Comparison of ENCODE assay signal across 10 cellular contexts in genomic region chr11:36131719-36132349, GRCh38.
DNase-seq lines count a peak whose midpoint lies in the region; FAIRE-seq and TF ChIP-seq lines count a peak whose summit lies in the region.
"Had no signal": no experiment of that assay in that cellular context is flagged by ENCODE, and none has a peak within 500 bp of the region (broad histone marks: within the 10 kb centered on the region; RNA-seq: fewer than 3 reads in every experiment).

No MANE protein-coding gene starts in this region.

- TF ChIP-seq POLR2A in breast epithelium (IDR thresholded peaks at IDR 0.05) = no peak

- peaks cover 7% of the 10 kb centered on the region for H3K36me3 Mint-ChIP-seq in type B pancreatic cell
- H3K36me3 Mint-ChIP-seq: T-cell had no signal

- no peaks in the 10 kb centered on the region for H3K9me3 Mint-ChIP-seq in type B pancreatic cell
- H3K9me3 Mint-ChIP-seq: T-cell had no signal

- H3K27ac Mint-ChIP-seq in type B pancreatic cell = no peak overlapping the region
- H3K27ac Mint-ChIP-seq: T-cell had no signal

- peak; percentile 86 for FAIRE-seq in keratinocyte (lab: Jason Lieb, UNC)

- H3K4me3 Mint-ChIP-seq in type B pancreatic cell = no peak overlapping the region
- H3K4me3 Mint-ChIP-seq: T-cell had no signal

- no peak overlapping the region for H3K4me3 ChIP-seq in breast epithelium
- no peak overlapping the region for H3K4me3 ChIP-seq in keratinocyte (ENCODE audit: control insufficient read depth in 2 of 3, extremely low read depth in 1 of 3, insufficient read depth in 2 of 3, low read depth in 1 of 3, low read length in 3 of 3)

- intact Hi-C loops in breast epithelium (cut with DNase I; ENCODE audit: low total_unique reads) = no loop called here

- no peaks in the 10 kb centered on the region for H3K36me3 ChIP-seq in breast epithelium
- no peaks in the 10 kb centered on the region for H3K36me3 ChIP-seq in keratinocyte (ENCODE audit: control insufficient read depth in 2 of 2, extremely low read depth in 1 of 2, insufficient read depth in 2 of 2, low read length in 2 of 2)
- H3K36me3 ChIP-seq: neutrophil had no signal

- H3K4me1 ChIP-seq in breast epithelium (no peaks in the 10 kb centered on the region), keratinocyte (ENCODE audit: control insufficient read depth, extremely low read depth, insufficient read depth, low read length) (peaks cover 19% of the 10 kb centered on the region)

- no peak overlapping the region for H2AFZ ChIP-seq in keratinocyte (ENCODE audit: control insufficient read depth, low read length)

- peak; percentile 67 for TF ChIP-seq CTCF in GM12873 (IDR thresholded peaks at IDR 0.05; ENCODE audit: insufficient read depth, low read depth, low read length, missing control alignments)
- TF ChIP-seq CTCF in breast epithelium (IDR thresholded peaks at IDR 0.05) = peak; percentile 27 to 39 (median 36)
- TF ChIP-seq CTCF in keratinocyte (optimal IDR thresholded peaks at IDR 0.05 in 1 of 3, IDR thresholded peaks at IDR 0.05 in 1 of 3, conservative IDR thresholded peaks at IDR 0.05 in 1 of 3; ENCODE audit: extremely low read depth in 1 of 3, insufficient read depth in 2 of 3, low read length in 3 of 3) = peak; percentile 71 to 84 (median 72)
- TF ChIP-seq CTCF in type B pancreatic cell (conservative IDR thresholded peaks at IDR 0.05) = peak; percentile 81

- H3K9ac ChIP-seq in keratinocyte (ENCODE audit: control insufficient read depth, extremely low read depth, insufficient read depth, low read length) = no peak overlapping the region

- H3K27ac ChIP-seq in breast epithelium (peak overlapping the region in 1 of 2 donors; percentile 22), keratinocyte (ENCODE audit: control insufficient read depth, insufficient read depth, low read length) (no peak overlapping the region)
- H3K27ac ChIP-seq: neutrophil had no signal

- no peaks in the 10 kb centered on the region for H3K9me1 ChIP-seq in keratinocyte (ENCODE audit: control insufficient read depth, extremely low read depth, insufficient read depth, low read length)

- H4K20me1 ChIP-seq in keratinocyte (ENCODE audit: control insufficient read depth, extremely low read depth, insufficient read depth, low read length) = no peaks in the 10 kb centered on the region

- dilution Hi-C loops in keratinocyte (cut with MboI; ENCODE audit: extremely low pct_ligation_motif_present, low sequenced_read_pairs) = no loop called here

- no peaks in the 10 kb centered on the region for H3K9me3 ChIP-seq in breast epithelium
- no peaks in the 10 kb centered on the region for H3K9me3 ChIP-seq in keratinocyte (ENCODE audit: control insufficient read depth, low read depth, low read length)
- H3K9me3 ChIP-seq: neutrophil had no signal

- peak; percentile 73 for DNase-seq in NCI-H2171 treated with DMSO at 0.1 percent for 48 hours (lab: John Stamatoyannopoulos, UW)
- peak in 1 of 2 donors; percentile 55 for DNase-seq in breast epithelium (ENCODE audit: low spot score in 2 of 2)
- no peak for DNase-seq in keratinocyte (ENCODE audit: low read depth, low spot score)
- DNase-seq in type B pancreatic cell (ENCODE audit: extremely low spot score, unreplicated experiment) = no peak
- DNase-seq in NCI-H2196 treated with DMSO at 0.1 percent for 48 hours (lab: John Stamatoyannopoulos, UW; ENCODE audit: unreplicated experiment) = no peak
- DNase-seq in RKO (ENCODE audit: low spot score) = no peak
- no peak for DNase-seq in T1000 (lab: John Stamatoyannopoulos, UW)

- H3K4me2 ChIP-seq in keratinocyte (ENCODE audit: control insufficient read depth, extremely low read depth, insufficient read depth, low read depth, low read length) = no peak overlapping the region

- H3K27me3 ChIP-seq in breast epithelium (no peaks in the 10 kb centered on the region), keratinocyte (ENCODE audit: control insufficient read depth, extremely low read depth, insufficient read depth, low read length) (no peaks in the 10 kb centered on the region)

- peaks cover 16% of the 10 kb centered on the region for H3K4me1 Mint-ChIP-seq in type B pancreatic cell (ENCODE audit: unreplicated experiment)
- H3K4me1 Mint-ChIP-seq: T-cell had no signal

- H3K27me3 Mint-ChIP-seq in type B pancreatic cell = peaks cover 3% of the 10 kb centered on the region

- no peaks in the 10 kb centered on the region for H3K79me2 ChIP-seq in keratinocyte (ENCODE audit: control insufficient read depth, insufficient read depth, low read length)
